In the genomic region with DNA sequence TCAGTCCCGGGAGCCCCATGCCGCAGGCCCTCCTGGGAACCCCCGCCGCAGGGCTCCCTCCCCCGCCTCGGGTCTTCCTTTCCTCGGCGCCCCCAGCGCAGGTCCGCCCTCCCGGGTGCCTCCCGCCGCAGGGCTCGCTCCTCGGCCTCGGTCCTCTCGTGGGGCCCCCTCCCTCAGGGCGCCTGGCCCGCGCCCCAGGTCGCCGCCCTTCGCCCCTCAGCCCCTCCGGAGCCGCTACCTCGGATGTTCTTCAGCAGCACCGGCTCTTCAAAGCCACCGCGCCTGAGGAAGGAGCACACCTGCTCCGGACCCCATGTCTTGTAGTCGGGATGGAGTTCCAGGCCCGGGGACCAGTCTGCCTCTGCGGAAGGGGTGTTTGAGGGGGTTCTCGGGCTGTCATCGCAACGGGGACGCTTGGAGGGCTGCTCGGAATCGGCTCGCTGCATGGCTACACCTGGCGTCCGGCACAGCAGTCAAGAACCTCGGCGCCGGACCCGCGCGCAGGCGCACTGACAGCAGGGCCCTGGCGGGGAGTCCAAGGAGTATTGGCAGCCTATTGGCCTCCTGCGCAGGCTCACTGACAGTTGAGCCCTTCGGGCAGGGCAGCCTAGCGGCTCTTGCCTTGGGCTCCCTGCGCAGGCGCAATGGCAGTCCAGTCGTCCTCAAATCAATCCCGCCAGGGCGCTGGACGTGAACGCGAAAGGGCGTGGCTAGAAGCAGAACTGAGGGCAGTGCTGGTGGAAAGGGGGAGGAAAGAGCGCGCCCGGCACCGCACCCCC, we compare ENCODE assay signal across 8 cellular contexts. TPM values are rescaled to one million over a fixed set of nuclear protein-coding genes. Genes with fewer than 3 reads are reported as not detected.
DNase-seq lines count a peak whose midpoint lies in the region; ATAC-seq and TF ChIP-seq lines count a peak whose summit lies in the region.

SAMHD1 (minus strand) TSS at position 511 of the 779 bp plus-strand sequence; CDS start at position 446, 65 bp downstream.

- TF ChIP-seq RAD21 in liver (IDR thresholded peaks at IDR 0.05), result peak in 1 of 2 donors; percentile 54

- ATAC-seq in GM19328 (IDR thresholded peaks at IDR 0.05; ENCODE audit: unreplicated experiment) (peak; percentile 93), HG03520 (IDR thresholded peaks at IDR 0.05; ENCODE audit: unreplicated experiment) (peak; percentile 88)

- H3K9me3 ChIP-seq in liver (ENCODE audit: control insufficient read depth in 4 of 4, low read length in 3 of 4), result no peaks in the 10 kb centered on the region

- H3K27me3 ChIP-seq in liver (ENCODE audit: control insufficient read depth in 4 of 4, insufficient read depth in 4 of 4, low read length in 3 of 4), result no peaks in the 10 kb centered on the region

- H3K27ac ChIP-seq in liver (ENCODE audit: low read depth in 1 of 2, low read length in 2 of 2), result peak within 1 kb of the TSS; percentile 78 to 90

- peaks cover 9 to 45% (median 43%) of the 10 kb centered on the region in 4 donors for H3K4me1 ChIP-seq in liver (ENCODE audit: control insufficient read depth in 4 of 4, insufficient read depth in 4 of 4, low read length in 3 of 4)

- H3K36me3 ChIP-seq in liver (ENCODE audit: control insufficient read depth in 4 of 4, insufficient read depth in 3 of 4, low read depth in 1 of 4, low read length in 3 of 4), result no peaks in the 10 kb centered on the region

- DNase-seq in C1 segment of cervical spinal cord (lab: John Stamatoyannopoulos, UW), result peak; percentile 85 to 98 (median 96)
- peak; percentile 93 for DNase-seq in NCI-H748 treated with DMSO at 0.1 percent for 48 hours (lab: John Stamatoyannopoulos, UW)
- DNase-seq in activated CD4-positive, alpha-beta T cell treated with anti-CD3 and anti-CD28 coated beads, Interleukin-2, amount 50 U/mL, for 4 hours, result peak; percentile 72 to 78
- peak; percentile 98 for DNase-seq in dermis blood vessel endothelial cell
- DNase-seq in stimulated activated CD4-positive, alpha-beta T cell treated with anti-CD3 and anti-CD28 coated beads, Interleukin-4, amount 100 ng/mL, for 24 hours, result peak; percentile 91

- H3K4me3 ChIP-seq in liver (ENCODE audit: low read depth in 1 of 3, low read length in 3 of 3), result peak within 1 kb of the TSS; percentile 66 to 97 (median 88)

- TF ChIP-seq CTCF in liver (IDR thresholded peaks at IDR 0.05; ENCODE audit: low read depth, low read length, missing input control), result no peak

- H3K9ac ChIP-seq in liver (ENCODE audit: low read depth in 1 of 2, low read length in 2 of 2), result peak within 1 kb of the TSS; percentile 59 to 96

- under 1% methylated on average over 66 of the region's 66 CpGs for WGBS in liver

TF ChIP-seq in liver, 16 proteins besides CTCF, POLR2A, EP300 and RAD21:
- TF ChIP-seq EGR1 (IDR thresholded peaks at IDR 0.05; ENCODE audit: low read depth in 2 of 2) (no peak), SP1 (IDR thresholded peaks at IDR 0.05) (peak; percentile 51), FOXA1 (IDR thresholded peaks at IDR 0.05) (no peak), MAX (IDR thresholded peaks at IDR 0.05) (peak; percentile 48), JUND (IDR thresholded peaks at IDR 0.05) (peak in 1 of 2 donors; percentile 36), TAF1 (conservative IDR thresholded peaks at IDR 0.05) (no peak), ZBTB33 (IDR thresholded peaks at IDR 0.05) (peak; percentile 70), HNF4G (IDR thresholded peaks at IDR 0.05) (no peak), GABPA (IDR thresholded peaks at IDR 0.05 in 1 of 2, conservative IDR thresholded peaks at IDR 0.05 in 1 of 2) (no peak), YY1 (IDR thresholded peaks at IDR 0.05) (peak; percentile 69), NR2F2 (IDR thresholded peaks at IDR 0.05) (no peak), HNF4A (conservative IDR thresholded peaks at IDR 0.05) (peak; percentile 32 to 75), ATF3 (IDR thresholded peaks at IDR 0.05) (no peak), FOXA2 (IDR thresholded peaks at IDR 0.05) (no peak), RXRA (IDR thresholded peaks at IDR 0.05) (peak; percentile 73 to 87)
- TF ChIP-seq, protein P1, sequence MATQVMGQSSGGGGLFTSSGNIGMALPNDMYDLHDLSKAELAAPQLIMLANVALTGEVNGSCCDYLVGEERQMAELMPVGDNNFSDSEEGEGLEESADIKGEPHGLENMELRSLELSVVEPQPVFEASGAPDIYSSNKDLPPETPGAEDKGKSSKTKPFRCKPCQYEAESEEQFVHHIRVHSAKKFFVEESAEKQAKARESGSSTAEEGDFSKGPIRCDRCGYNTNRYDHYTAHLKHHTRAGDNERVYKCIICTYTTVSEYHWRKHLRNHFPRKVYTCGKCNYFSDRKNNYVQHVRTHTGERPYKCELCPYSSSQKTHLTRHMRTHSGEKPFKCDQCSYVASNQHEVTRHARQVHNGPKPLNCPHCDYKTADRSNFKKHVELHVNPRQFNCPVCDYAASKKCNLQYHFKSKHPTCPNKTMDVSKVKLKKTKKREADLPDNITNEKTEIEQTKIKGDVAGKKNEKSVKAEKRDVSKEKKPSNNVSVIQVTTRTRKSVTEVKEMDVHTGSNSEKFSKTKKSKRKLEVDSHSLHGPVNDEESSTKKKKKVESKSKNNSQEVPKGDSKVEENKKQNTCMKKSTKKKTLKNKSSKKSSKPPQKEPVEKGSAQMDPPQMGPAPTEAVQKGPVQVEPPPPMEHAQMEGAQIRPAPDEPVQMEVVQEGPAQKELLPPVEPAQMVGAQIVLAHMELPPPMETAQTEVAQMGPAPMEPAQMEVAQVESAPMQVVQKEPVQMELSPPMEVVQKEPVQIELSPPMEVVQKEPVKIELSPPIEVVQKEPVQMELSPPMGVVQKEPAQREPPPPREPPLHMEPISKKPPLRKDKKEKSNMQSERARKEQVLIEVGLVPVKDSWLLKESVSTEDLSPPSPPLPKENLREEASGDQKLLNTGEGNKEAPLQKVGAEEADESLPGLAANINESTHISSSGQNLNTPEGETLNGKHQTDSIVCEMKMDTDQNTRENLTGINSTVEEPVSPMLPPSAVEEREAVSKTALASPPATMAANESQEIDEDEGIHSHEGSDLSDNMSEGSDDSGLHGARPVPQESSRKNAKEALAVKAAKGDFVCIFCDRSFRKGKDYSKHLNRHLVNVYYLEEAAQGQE (IDR thresholded peaks at IDR 0.05), result peak; percentile 33

RNA-seq across cellular contexts. Expression of gene SAMHD1, which starts in this region (rescaled TPM):
- 54.5 and 57.6 TPM in 2 replicates for total RNA-seq in dermis blood vessel endothelial cell
- total RNA-seq in liver, result 10 to 100 TPM; 39.7 to 51.2 TPM
- polyA plus RNA-seq in liver, result 10 to 100 TPM; 14.7 to 15.8 TPM

Comparison
In these comparisons a context has a peak if more than half of its experiments do, and no peak if none do; other contexts are left out.
1. Peak in every context shown above with its lines: DNase-seq, ATAC-seq, H3K4me3 ChIP-seq and H3K27ac ChIP-seq.